10 cellular contexts compared by ENCODE assay signal in the genomic region with DNA sequence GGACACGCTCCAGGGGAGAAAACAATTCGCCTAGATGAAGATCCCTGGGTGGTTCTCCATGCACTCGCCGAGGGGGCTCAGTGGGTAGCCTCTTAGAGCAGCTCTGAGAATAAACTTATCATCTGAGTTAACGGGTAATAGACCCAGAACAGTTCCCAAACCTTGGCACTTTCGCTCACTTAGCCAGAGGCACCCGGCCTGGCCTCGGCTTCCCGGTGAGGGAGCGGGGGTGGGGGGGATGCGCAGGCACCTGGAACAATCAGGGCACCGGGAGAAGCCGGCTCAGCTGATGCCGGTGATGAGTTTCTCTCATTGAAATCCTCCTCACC. TPM values are rescaled to one million over a fixed set of nuclear protein-coding genes. Genes with fewer than 3 reads are reported as not detected.
DNase-seq lines count a peak whose midpoint lies in the region; ATAC-seq and TF ChIP-seq lines count a peak whose summit lies in the region.
"Had no signal": no experiment of that assay in that cellular context is flagged by ENCODE, and none has a peak within 500 bp of the region (broad histone marks: within the 10 kb centered on the region; RNA-seq: fewer than 3 reads in every experiment).

No MANE protein-coding gene starts in this region.

- H3K4me1 Mint-ChIP-seq in nephron progenitor cell: no peaks in the 10 kb centered on the region

- no peaks in the 10 kb centered on the region for H3K36me3 ChIP-seq in ACC112 (ENCODE audit: insufficient read depth, low read length)
- no peaks in the 10 kb centered on the region for H3K36me3 ChIP-seq in H7 (replicated peaks; ENCODE audit: control insufficient read depth, insufficient read depth, low read length)

- H3K9me3 Mint-ChIP-seq in nephron progenitor cell: peaks cover 11% of the 10 kb centered on the region

- H3K27me3 Mint-ChIP-seq in nephron progenitor cell (ENCODE audit: low read depth, poor library complexity): peaks cover 94% of the 10 kb centered on the region

- DNase-seq in H7: no peak
- no peak for DNase-seq in dorsolateral prefrontal cortex
- DNase-seq in nephron progenitor cell: peak; percentile 23
- no peak for DNase-seq in sciatic nerve (ENCODE audit: low spot score)
- no peak for DNase-seq in HK-2 (ENCODE audit: unreplicated experiment)
- DNase-seq in NCI-H187 treated with DMSO at 0.1 percent for 48 hours (lab: John Stamatoyannopoulos, UW): no peak
- no peak for DNase-seq in NCI-H2171 treated with DMSO at 0.1 percent for 48 hours (lab: John Stamatoyannopoulos, UW)
- DNase-seq: CD4-positive, CD25-positive, alpha-beta regulatory T cell; small intestine had no signal

- no peaks in the 10 kb centered on the region for H3K4me1 ChIP-seq in ACC112 (ENCODE audit: control insufficient read depth, insufficient read depth, low read length, unreplicated experiment)

- TF ChIP-seq CTCF in dorsolateral prefrontal cortex (IDR thresholded peaks at IDR 0.05 in 54 of 56, conservative IDR thresholded peaks at IDR 0.05 in 2 of 56; ENCODE audit: low read depth in 1 of 56, partially characterized antibody in 56 of 56): no peak
- TF ChIP-seq CTCF in nephron progenitor cell (IDR thresholded peaks at IDR 0.05): no peak

- no peak overlapping the region for H3K27ac ChIP-seq in ACC112 (ENCODE audit: low read depth, low read length)
- peak overlapping the region in 1 of 59 donors; percentile 6 for H3K27ac ChIP-seq in dorsolateral prefrontal cortex

- no peaks in the 10 kb centered on the region for H3K36me3 Mint-ChIP-seq in nephron progenitor cell (ENCODE audit: low read depth)
- H3K36me3 Mint-ChIP-seq: CD4-positive, CD25-positive, alpha-beta regulatory T cell had no signal

- H3K27me3 ChIP-seq in ACC112 (ENCODE audit: insufficient read depth, low read length) (peaks cover 85% of the 10 kb centered on the region), H7 (ENCODE audit: control insufficient read depth, insufficient read depth, low read length) (peaks cover 55% of the 10 kb centered on the region), dorsolateral prefrontal cortex (peaks cover 0 to 63% (median 31%) of the 10 kb centered on the region in 45 donors)

- peak overlapping the region; percentile 56 for H3K4me3 ChIP-seq in ACC112 (ENCODE audit: low read depth, low read length)
- H3K4me3 ChIP-seq in H7 (ENCODE audit: insufficient read depth, low read depth, low read length): peak overlapping the region; percentile 48
- H3K4me3 ChIP-seq in dorsolateral prefrontal cortex: peak overlapping the region; percentile 5 to 71 (median 55)

- no peak overlapping the region for H2AFZ ChIP-seq in ACC112 (ENCODE audit: low read length, unreplicated experiment)

- H3K4me3 Mint-ChIP-seq in nephron progenitor cell: peak overlapping the region; percentile 68

- no peaks in the 10 kb centered on the region for H3K79me2 ChIP-seq in ACC112 (ENCODE audit: control insufficient read depth, insufficient read depth, low read length, unreplicated experiment)

- no peak for ATAC-seq in sciatic nerve

- intact Hi-C loops in dorsolateral prefrontal cortex (cut with DNase I): no loop called here
- intact Hi-C loops in sciatic nerve (cut with DNase I): no loop called here

- H3K27ac Mint-ChIP-seq in nephron progenitor cell: no peak overlapping the region
- H3K27ac Mint-ChIP-seq: CD4-positive, CD25-positive, alpha-beta regulatory T cell had no signal

RNA-seq across cellular contexts. Expression of a gene that starts 0.4 kb away (rescaled TPM):
- 0.66 and 1.00 TPM in 2 replicates for total RNA-seq in H7 (2014; rRNA removed; shearing (Covaris generic))
- total RNA-seq in dorsolateral prefrontal cortex (1 to 10 TPM in 4 of 120 experiments, under 1 TPM in 71, not detected in 45; 0.26 to 1.3 (median 0.58) TPM), sciatic nerve (not detected)
- total RNA-seq: CD4-positive, CD25-positive, alpha-beta regulatory T cell had no signal

RNA-seq across cellular contexts. Expression of a gene that starts 6.5 kb away (rescaled TPM):
- 1.3 and 1.5 TPM in 2 replicates for total RNA-seq in H7 (2014; rRNA removed; shearing (Covaris generic))
- total RNA-seq in dorsolateral prefrontal cortex: 1 to 10 TPM in 116 of 120 experiments, under 1 TPM in 4; 0.44 to 6.2 (median 2.9) TPM
- total RNA-seq in sciatic nerve: not detected
- total RNA-seq: CD4-positive, CD25-positive, alpha-beta regulatory T cell had no signal
